8 cellular contexts compared by ENCODE assay signal in genomic region chr4:67700874-67701850, GRCh38.
DNase-seq lines count a peak whose midpoint lies in the region; ATAC-seq lines count a peak whose summit lies in the region.

TSS of gene UBA6 (minus strand) at chr4:67701155. CDS start at chr4:67701119, 36 bp downstream.

- ATAC-seq in GM19043 (IDR thresholded peaks at IDR 0.05; ENCODE audit: low read depth, unreplicated experiment) (peak; percentile 97), HG03378 (IDR thresholded peaks at IDR 0.05; ENCODE audit: unreplicated experiment) (peak; percentile 96)
- ATAC-seq in activated CD4-positive, CD25-positive, alpha-beta regulatory T cell treated with anti-CD3 and anti-CD28 coated beads, Interleukin-2, amount 50 U/mL, for 24 hours: peak; percentile 98

- DNase-seq in Ammon's horn (ENCODE audit: low spot score) (peak; percentile 97), NCI-H446 treated with DMSO at 0.1 percent for 48 hours (lab: John Stamatoyannopoulos, UW) (peak; percentile 86), cerebellar cortex (ENCODE audit: low spot score) (peak; percentile 96), islet precursor cell (peak; percentile 99)
- DNase-seq in stimulated activated CD4-positive, alpha-beta T cell treated with anti-CD3 and anti-CD28 coated beads, Interleukin-12 subunit alpha, Interleukin-12 subunit beta, amount 100 ng/mL, for 48 hours (ENCODE audit: low read depth in 2 of 3, low spot score in 1 of 3): peak; percentile 89 to 96 (median 93)

Comparison
In these comparisons a context has a peak if more than half of its experiments do, and no peak if none do; other contexts are left out.
1. Peak in every context shown above with its lines: DNase-seq and ATAC-seq.